ENCODE assay signal across 1 cellular context in the genomic region with DNA sequence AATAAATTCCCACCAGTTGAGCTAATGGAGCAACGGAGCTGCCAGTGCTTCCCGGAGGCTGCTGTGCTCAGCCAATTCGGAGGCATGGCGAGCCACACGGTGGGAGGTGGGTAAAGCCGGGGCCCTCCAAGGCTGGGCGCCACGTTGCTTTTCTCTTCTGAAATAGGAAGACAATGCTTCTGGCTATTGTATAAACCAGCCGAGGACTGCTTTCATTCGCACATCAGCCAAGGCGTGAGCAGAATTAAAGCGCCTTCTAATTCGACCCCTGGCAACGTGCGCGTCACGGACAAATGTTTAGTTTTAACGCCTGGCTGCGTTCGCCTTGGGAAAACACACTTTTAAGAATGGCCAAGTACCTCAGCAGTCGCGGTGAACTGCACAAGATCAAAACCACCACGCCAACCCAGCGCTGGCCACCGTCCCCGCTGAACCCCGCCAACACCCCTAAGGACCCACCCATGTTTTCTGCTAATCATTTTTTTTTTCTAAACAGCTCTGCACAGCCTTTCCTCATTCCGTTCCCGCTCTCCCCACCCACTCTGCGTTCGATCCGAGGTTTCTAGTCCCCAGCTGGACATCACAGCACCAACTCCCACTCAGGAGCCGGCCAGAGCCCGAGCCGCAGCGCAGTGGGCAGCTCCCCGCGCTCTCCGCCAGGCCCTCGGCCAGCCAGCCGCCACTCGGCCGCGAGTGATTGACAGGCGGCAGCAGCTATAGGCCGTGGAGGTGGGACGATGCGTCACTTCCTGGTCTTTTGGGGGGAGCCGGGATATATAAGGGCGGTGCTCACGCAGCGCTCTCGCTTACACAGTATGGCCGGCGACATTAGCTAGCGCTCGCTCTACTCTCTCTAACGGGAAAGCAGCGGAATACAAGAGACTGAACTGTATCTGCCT.
TF ChIP-seq lines count a peak whose summit lies in the region.

A gene (plus strand): TSS at position 805 of the 899 bp plus-strand sequence. CDS start 321 bp downstream, outside the sequence.

TF ChIP-seq in K562, 482 proteins besides CTCF, POLR2A, EP300 and RAD21 (continued from another document and continues in another):
- no peak for TF ChIP-seq SOX6 (IDR thresholded peaks at IDR 0.05)
- peak; percentile 77; the same call in 1 of the 2 replicates for TF ChIP-seq ILF3 (IDR thresholded peaks at IDR 0.05; ENCODE audit: borderline replicate concordance)
- peak in 1 of 2 experiments; percentile 78; a peak in 2 of 4 replicates for TF ChIP-seq NONO (IDR thresholded peaks at IDR 0.05; ENCODE audit: low read depth in 2 of 2, low read length in 1 of 2)
- TF ChIP-seq NFIC (IDR thresholded peaks at IDR 0.05): peak; percentile 72
- peak; percentile 66; the same call in 1 of the 2 replicates for TF ChIP-seq SAFB (IDR thresholded peaks at IDR 0.05; ENCODE audit: borderline replicate concordance, low read depth, low read length)
- peak; percentile 80; the same call in 1 of the 2 replicates for TF ChIP-seq RB1 (IDR thresholded peaks at IDR 0.05; ENCODE audit: low read depth)
- peak; percentile 45; the same call in 1 of the 2 replicates for TF ChIP-seq ZBTB7A (IDR thresholded peaks at IDR 0.05; ENCODE audit: borderline replicate concordance, control insufficient read depth, low read depth, low read length)
- TF ChIP-seq EP400 (IDR thresholded peaks at IDR 0.05): peak; percentile 73
- peak; percentile 86 to 94 for TF ChIP-seq SIN3A (IDR thresholded peaks at IDR 0.05; ENCODE audit: borderline replicate concordance in 2 of 2, control insufficient read depth in 1 of 2, low read depth in 2 of 2, low read length in 2 of 2)
- TF ChIP-seq, protein P1, sequence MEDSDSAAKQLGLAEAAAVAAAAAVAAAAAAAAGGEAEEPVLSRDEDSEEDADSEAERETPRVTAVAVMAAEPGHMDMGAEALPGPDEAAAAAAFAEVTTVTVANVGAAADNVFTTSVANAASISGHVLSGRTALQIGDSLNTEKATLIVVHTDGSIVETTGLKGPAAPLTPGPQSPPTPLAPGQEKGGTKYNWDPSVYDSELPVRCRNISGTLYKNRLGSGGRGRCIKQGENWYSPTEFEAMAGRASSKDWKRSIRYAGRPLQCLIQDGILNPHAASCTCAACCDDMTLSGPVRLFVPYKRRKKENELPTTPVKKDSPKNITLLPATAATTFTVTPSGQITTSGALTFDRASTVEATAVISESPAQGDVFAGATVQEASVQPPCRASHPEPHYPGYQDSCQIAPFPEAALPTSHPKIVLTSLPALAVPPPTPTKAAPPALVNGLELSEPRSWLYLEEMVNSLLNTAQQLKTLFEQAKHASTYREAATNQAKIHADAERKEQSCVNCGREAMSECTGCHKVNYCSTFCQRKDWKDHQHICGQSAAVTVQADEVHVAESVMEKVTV (CRISPR knock-in tag; IDR thresholded peaks at IDR 0.05): peak; percentile 10; the same call in 1 of the 2 replicates
- TF ChIP-seq NFATC3 (IDR thresholded peaks at IDR 0.05): no peak
- TF ChIP-seq GTF2E2 (tag; IDR thresholded peaks at IDR 0.05): peak; percentile 100
- no peak for TF ChIP-seq ZNF3 (CRISPR knock-in tag; IDR thresholded peaks at IDR 0.05)
- TF ChIP-seq ATF7 (IDR thresholded peaks at IDR 0.05): peak; percentile 83
- peak in 1 of 2 experiments; percentile 20; a peak in 1 of 4 replicates for TF ChIP-seq RCOR1 (IDR thresholded peaks at IDR 0.05; ENCODE audit: borderline replicate concordance in 1 of 2, low read depth in 2 of 2, low read length in 2 of 2)
- TF ChIP-seq RBM25 (IDR thresholded peaks at IDR 0.05; ENCODE audit: low read depth, low read length, severe bottlenecking): peak; percentile 75
- TF ChIP-seq ZKSCAN1 (IDR thresholded peaks at IDR 0.05; ENCODE audit: low read depth, low read length): 0 out of 2 replicates have a peak, but pooled peaks have one; percentile 23
- TF ChIP-seq NR2C2 (CRISPR knock-in tag; IDR thresholded peaks at IDR 0.05): no peak; the same call in 1 of the 2 replicates
- TF ChIP-seq NR2C2 (tag; IDR thresholded peaks at IDR 0.05): peak; percentile 52; the same call in 1 of the 2 replicates
- TF ChIP-seq MYC (IDR thresholded peaks at IDR 0.05; ENCODE audit: low read depth, low read length): peak; percentile 36
- no peak for TF ChIP-seq MYC (CRISPR knock-in tag; IDR thresholded peaks at IDR 0.05; ENCODE audit: borderline replicate concordance, low read depth)
- no peak for TF ChIP-seq ETV1 (tag; conservative IDR thresholded peaks at IDR 0.05; ENCODE audit: low read depth)
- TF ChIP-seq, protein P2, sequence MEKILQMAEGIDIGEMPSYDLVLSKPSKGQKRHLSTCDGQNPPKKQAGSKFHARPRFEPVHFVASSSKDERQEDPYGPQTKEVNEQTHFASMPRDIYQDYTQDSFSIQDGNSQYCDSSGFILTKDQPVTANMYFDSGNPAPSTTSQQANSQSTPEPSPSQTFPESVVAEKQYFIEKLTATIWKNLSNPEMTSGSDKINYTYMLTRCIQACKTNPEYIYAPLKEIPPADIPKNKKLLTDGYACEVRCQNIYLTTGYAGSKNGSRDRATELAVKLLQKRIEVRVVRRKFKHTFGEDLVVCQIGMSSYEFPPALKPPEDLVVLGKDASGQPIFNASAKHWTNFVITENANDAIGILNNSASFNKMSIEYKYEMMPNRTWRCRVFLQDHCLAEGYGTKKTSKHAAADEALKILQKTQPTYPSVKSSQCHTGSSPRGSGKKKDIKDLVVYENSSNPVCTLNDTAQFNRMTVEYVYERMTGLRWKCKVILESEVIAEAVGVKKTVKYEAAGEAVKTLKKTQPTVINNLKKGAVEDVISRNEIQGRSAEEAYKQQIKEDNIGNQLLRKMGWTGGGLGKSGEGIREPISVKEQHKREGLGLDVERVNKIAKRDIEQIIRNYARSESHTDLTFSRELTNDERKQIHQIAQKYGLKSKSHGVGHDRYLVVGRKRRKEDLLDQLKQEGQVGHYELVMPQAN (IDR thresholded peaks at IDR 0.05; ENCODE audit: borderline replicate concordance): peak; percentile 68
- TF ChIP-seq ZNF175 (CRISPR knock-in tag; IDR thresholded peaks at IDR 0.05; ENCODE audit: low read depth): 0 out of 2 replicates have a peak, but pooled peaks have one; percentile 37
- TF ChIP-seq FOXM1 (IDR thresholded peaks at IDR 0.05; ENCODE audit: low read depth): no peak
- 0 out of 2 replicates have a peak, but pooled peaks have one; percentile 15 for TF ChIP-seq FOXM1 (CRISPR knock-in tag; IDR thresholded peaks at IDR 0.05; ENCODE audit: low read depth)
- TF ChIP-seq ELF1 (tag; IDR thresholded peaks at IDR 0.05): peak; percentile 68
- TF ChIP-seq JUN (IDR thresholded peaks at IDR 0.05; ENCODE audit: borderline replicate concordance, low read depth, low read length): 0 out of 2 replicates have a peak, but pooled peaks have one; percentile 31
- no peak for TF ChIP-seq JUN (CRISPR knock-in tag; IDR thresholded peaks at IDR 0.05; ENCODE audit: borderline replicate concordance)
- peak in 1 of 2 experiments; percentile 87; a peak in 2 of 4 replicates for TF ChIP-seq HDAC1 (IDR thresholded peaks at IDR 0.05)
- TF ChIP-seq FIP1L1 (IDR thresholded peaks at IDR 0.05; ENCODE audit: low read depth, low read length, poor library complexity, severe bottlenecking): no peak
- TF ChIP-seq, protein P3, sequence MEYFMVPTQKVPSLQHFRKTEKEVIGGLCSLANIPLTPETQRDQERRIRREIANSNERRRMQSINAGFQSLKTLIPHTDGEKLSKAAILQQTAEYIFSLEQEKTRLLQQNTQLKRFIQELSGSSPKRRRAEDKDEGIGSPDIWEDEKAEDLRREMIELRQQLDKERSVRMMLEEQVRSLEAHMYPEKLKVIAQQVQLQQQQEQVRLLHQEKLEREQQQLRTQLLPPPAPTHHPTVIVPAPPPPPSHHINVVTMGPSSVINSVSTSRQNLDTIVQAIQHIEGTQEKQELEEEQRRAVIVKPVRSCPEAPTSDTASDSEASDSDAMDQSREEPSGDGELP (CRISPR knock-in tag; IDR thresholded peaks at IDR 0.05; ENCODE audit: borderline replicate concordance): peak; percentile 98
- TF ChIP-seq, protein P4, sequence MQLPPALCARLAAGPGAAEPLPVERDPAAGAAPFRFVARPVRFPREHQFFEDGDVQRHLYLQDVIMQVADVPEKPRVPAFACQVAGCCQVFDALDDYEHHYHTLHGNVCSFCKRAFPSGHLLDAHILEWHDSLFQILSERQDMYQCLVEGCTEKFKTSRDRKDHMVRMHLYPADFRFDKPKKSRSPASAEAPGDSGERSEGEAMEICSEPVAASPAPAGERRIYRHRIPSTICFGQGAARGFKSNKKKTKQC (CRISPR knock-in tag; IDR thresholded peaks at IDR 0.05): peak; percentile 46; the same call in 1 of the 2 replicates
- TF ChIP-seq ZNF121 (CRISPR knock-in tag; conservative IDR thresholded peaks at IDR 0.05): no peak
- no peak for TF ChIP-seq MEF2A (IDR thresholded peaks at IDR 0.05; ENCODE audit: control insufficient read depth, low read depth, low read length)
- no peak for TF ChIP-seq RBM22 (IDR thresholded peaks at IDR 0.05; ENCODE audit: low read depth, low read length, poor library complexity, severe bottlenecking)
- TF ChIP-seq RBM14 (IDR thresholded peaks at IDR 0.05; ENCODE audit: borderline replicate concordance, insufficient read depth, low read depth, low read length): 0 out of 2 replicates have a peak, but pooled peaks have one; percentile 70
- TF ChIP-seq ZNF699 (CRISPR knock-in tag; IDR thresholded peaks at IDR 0.05; ENCODE audit: insufficient replicate concordance): no peak
- no peak for TF ChIP-seq ZNF695 (CRISPR knock-in tag; IDR thresholded peaks at IDR 0.05)
- no peak for TF ChIP-seq ZKSCAN3 (CRISPR knock-in tag; IDR thresholded peaks at IDR 0.05)
- peak; percentile 85 for TF ChIP-seq PHF8 (IDR thresholded peaks at IDR 0.05; ENCODE audit: borderline replicate concordance, low read length)
- TF ChIP-seq, protein P5, sequence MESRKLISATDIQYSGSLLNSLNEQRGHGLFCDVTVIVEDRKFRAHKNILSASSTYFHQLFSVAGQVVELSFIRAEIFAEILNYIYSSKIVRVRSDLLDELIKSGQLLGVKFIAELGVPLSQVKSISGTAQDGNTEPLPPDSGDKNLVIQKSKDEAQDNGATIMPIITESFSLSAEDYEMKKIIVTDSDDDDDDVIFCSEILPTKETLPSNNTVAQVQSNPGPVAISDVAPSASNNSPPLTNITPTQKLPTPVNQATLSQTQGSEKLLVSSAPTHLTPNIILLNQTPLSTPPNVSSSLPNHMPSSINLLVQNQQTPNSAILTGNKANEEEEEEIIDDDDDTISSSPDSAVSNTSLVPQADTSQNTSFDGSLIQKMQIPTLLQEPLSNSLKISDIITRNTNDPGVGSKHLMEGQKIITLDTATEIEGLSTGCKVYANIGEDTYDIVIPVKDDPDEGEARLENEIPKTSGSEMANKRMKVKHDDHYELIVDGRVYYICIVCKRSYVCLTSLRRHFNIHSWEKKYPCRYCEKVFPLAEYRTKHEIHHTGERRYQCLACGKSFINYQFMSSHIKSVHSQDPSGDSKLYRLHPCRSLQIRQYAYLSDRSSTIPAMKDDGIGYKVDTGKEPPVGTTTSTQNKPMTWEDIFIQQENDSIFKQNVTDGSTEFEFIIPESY (CRISPR knock-in tag; IDR thresholded peaks at IDR 0.05): peak; percentile 53; the same call in 1 of the 2 replicates
- TF ChIP-seq, protein P6, sequence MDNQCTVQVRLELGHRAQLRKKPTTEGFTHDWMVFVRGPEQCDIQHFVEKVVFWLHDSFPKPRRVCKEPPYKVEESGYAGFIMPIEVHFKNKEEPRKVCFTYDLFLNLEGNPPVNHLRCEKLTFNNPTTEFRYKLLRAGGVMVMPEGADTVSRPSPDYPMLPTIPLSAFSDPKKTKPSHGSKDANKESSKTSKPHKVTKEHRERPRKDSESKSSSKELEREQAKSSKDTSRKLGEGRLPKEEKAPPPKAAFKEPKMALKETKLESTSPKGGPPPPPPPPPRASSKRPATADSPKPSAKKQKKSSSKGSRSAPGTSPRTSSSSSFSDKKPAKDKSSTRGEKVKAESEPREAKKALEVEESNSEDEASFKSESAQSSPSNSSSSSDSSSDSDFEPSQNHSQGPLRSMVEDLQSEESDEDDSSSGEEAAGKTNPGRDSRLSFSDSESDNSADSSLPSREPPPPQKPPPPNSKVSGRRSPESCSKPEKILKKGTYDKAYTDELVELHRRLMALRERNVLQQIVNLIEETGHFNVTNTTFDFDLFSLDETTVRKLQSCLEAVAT (IDR thresholded peaks at IDR 0.05): peak; percentile 84 to 90
- peak; percentile 78 for TF ChIP-seq FOXJ2 (tag; IDR thresholded peaks at IDR 0.05)
- TF ChIP-seq, protein P7, sequence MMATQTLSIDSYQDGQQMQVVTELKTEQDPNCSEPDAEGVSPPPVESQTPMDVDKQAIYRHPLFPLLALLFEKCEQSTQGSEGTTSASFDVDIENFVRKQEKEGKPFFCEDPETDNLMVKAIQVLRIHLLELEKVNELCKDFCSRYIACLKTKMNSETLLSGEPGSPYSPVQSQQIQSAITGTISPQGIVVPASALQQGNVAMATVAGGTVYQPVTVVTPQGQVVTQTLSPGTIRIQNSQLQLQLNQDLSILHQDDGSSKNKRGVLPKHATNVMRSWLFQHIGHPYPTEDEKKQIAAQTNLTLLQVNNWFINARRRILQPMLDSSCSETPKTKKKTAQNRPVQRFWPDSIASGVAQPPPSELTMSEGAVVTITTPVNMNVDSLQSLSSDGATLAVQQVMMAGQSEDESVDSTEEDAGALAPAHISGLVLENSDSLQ (IDR thresholded peaks at IDR 0.05): peak; percentile 100
- 0 out of 2 replicates have a peak, but pooled peaks have one; percentile 48 for TF ChIP-seq HNRNPL (IDR thresholded peaks at IDR 0.05; ENCODE audit: low read depth, low read length)
- peak; percentile 70 to 99 (median 95) for TF ChIP-seq YY1 (IDR thresholded peaks at IDR 0.05; ENCODE audit: borderline replicate concordance in 1 of 3, control insufficient read depth in 1 of 3, extremely low read depth in 1 of 3, insufficient read depth in 3 of 3, insufficient read length in 1 of 3, insufficient replicate concordance in 2 of 3, low read depth in 1 of 3, low read length in 2 of 3)
- TF ChIP-seq PHF20 (IDR thresholded peaks at IDR 0.05; ENCODE audit: partially characterized antibody): peak; percentile 57
- TF ChIP-seq SAP30 (IDR thresholded peaks at IDR 0.05; ENCODE audit: borderline replicate concordance, insufficient read depth, low read depth, low read length, poor library complexity, severe bottlenecking): peak; percentile 72
- TF ChIP-seq, protein P8, sequence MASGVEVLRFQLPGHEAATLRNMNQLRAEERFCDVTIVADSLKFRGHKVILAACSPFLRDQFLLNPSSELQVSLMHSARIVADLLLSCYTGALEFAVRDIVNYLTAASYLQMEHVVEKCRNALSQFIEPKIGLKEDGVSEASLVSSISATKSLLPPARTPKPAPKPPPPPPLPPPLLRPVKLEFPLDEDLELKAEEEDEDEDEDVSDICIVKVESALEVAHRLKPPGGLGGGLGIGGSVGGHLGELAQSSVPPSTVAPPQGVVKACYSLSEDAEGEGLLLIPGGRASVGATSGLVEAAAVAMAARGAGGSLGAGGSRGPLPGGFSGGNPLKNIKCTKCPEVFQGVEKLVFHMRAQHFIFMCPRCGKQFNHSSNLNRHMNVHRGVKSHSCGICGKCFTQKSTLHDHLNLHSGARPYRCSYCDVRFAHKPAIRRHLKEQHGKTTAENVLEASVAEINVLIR (CRISPR knock-in tag; IDR thresholded peaks at IDR 0.05): peak; percentile 95
